Comparison of ENCODE assay signal across 1 cellular context in genomic region chr12:108198043-108198442, GRCh38.
TF ChIP-seq lines count a peak whose summit lies in the region.

No MANE protein-coding gene starts in this region.

TF ChIP-seq in HepG2, 621 proteins besides CTCF, POLR2A, EP300 and RAD21 (continued from another document):
- TF ChIP-seq REST (IDR thresholded peaks at IDR 0.05; ENCODE audit: borderline replicate concordance in 1 of 2, low read depth in 1 of 2, low read length in 2 of 2): peak; percentile 16 to 86
